8 cellular contexts compared by ENCODE assay signal in the genomic region with DNA sequence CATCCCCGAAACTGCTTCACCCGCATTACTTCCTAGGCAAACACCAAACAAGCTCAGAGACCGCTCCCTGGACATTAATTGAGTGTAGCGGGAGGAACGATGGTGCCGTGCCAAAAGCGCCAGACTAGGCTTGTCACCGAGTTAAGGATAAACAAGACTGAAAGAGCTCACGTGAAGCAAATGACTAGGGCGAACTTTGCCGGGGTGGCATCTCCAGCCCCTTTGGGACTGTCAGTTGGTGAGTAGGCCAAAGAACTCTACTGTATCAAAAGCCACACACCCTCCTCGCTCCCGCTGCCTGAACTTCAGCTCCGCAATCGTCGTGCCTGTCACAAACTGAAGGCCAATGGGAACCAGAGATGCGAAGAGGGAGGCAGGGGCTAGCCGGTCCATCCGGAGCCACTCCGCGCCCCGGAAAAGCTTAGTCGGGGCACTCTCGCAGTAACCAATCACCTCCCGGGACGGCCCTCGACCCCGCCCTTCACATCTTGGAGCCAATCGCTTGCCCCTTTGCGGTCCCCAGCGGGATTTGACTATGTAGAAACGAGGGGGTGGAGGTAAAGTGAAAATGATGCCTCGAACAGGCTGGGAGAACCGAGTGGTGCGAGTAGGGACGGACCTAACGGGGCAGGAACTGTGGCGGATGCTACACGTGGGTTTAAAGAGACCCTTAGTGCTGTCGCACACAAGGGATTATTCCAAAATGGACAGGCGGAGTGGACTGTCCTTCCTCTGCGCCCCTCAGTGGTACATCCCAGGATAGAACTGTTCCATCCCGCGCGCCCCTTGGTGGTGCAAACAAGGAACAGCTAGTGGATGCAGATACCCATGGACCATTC. TPM values are rescaled to one million over a fixed set of nuclear protein-coding genes. Genes with fewer than 3 reads are reported as not detected.
DNase-seq lines count a peak whose midpoint lies in the region; ATAC-seq, FAIRE-seq and TF ChIP-seq lines count a peak whose summit lies in the region.

No MANE protein-coding gene starts in this region.

- H3K9ac ChIP-seq in kidney (ENCODE audit: low read length in 2 of 2), result peak overlapping the region; percentile 73 to 84

- intact Hi-C loops in kidney (cut with DNase I), result no loop called here

- peak; percentile 98 for FAIRE-seq in kidney (lab: Jason Lieb, UNC)

- no peaks in the 10 kb centered on the region for H3K9me3 ChIP-seq in kidney (ENCODE audit: control insufficient read depth in 1 of 2, low read length in 2 of 2)

- ATAC-seq in GM19035 (IDR thresholded peaks at IDR 0.05; ENCODE audit: unreplicated experiment), result peak; percentile 97
- peak; percentile 96 for ATAC-seq in HG03354 (IDR thresholded peaks at IDR 0.05; ENCODE audit: poor library complexity, severe bottlenecking, unreplicated experiment)

- H3K36me3 ChIP-seq in kidney (ENCODE audit: control insufficient read depth in 1 of 2, insufficient read depth in 2 of 2, low read length in 2 of 2), result no peaks in the 10 kb centered on the region

- H3K27ac ChIP-seq in kidney (ENCODE audit: low read depth in 2 of 2, low read length in 2 of 2), result peak overlapping the region; percentile 83 to 87

- peak overlapping the region; percentile 93 to 97 for H3K4me3 ChIP-seq in kidney (ENCODE audit: low read length in 2 of 2)

- peak; percentile 62 for TF ChIP-seq CTCF in kidney (IDR thresholded peaks at IDR 0.05; ENCODE audit: borderline replicate concordance, extremely low read depth, insufficient read depth)

- DNase-seq in AG20443 (ENCODE audit: low spot score) (peak; percentile 92), NCI-H446 (lab: John Stamatoyannopoulos, UW) (peak; percentile 83 to 93), cerebellum (ENCODE audit: low spot score) (peak; percentile 91), kidney (peak; percentile 97)
- peak; percentile 85 for DNase-seq in activated CD4-positive, CD25-positive, alpha-beta regulatory T cell treated with anti-CD3 and anti-CD28 coated beads, Interleukin-2, amount 50 U/mL, for 72 hours
- peak; percentile 94 for DNase-seq in stimulated activated CD4-positive, alpha-beta T cell treated with anti-CD3 and anti-CD28 coated beads, Interleukin-15, amount 100 ng/mL, for 24 hours

- H3K4me1 ChIP-seq in kidney (ENCODE audit: control insufficient read depth in 1 of 2, insufficient read depth in 1 of 2, low read depth in 1 of 2, low read length in 2 of 2), result peaks cover 0 to 7% of the 10 kb centered on the region in 2 donors

RNA-seq across cellular contexts. Expression of a gene that starts 37.0 kb away (rescaled TPM):
- total RNA-seq in cerebellum (25.0 TPM), kidney (20.5 TPM)
- polyA plus RNA-seq in kidney (ENCODE audit: insufficient read depth, low read depth, low replicate concordance), result 9.9 TPM

RNA-seq across cellular contexts. Expression of a gene that starts 53.2 kb away (rescaled TPM):
- total RNA-seq in cerebellum (21.7 TPM), kidney (5.4 TPM)
- polyA plus RNA-seq in kidney (ENCODE audit: insufficient read depth, low read depth, low replicate concordance), result 1.7 TPM

Comparison
In these comparisons a context has a peak if more than half of its experiments do, and no peak if none do; other contexts are left out.
1. Peak in every context shown above with its lines: DNase-seq, ATAC-seq, H3K4me3 ChIP-seq and H3K27ac ChIP-seq.